In genomic region chr6:109224994-109225393, GRCh38 we compare ENCODE assay signal across 1 cellular context.
TF ChIP-seq lines count a peak whose summit lies in the region.

No MANE protein-coding gene starts in this region.

TF ChIP-seq in HepG2, 621 proteins besides CTCF, POLR2A, EP300 and RAD21 (continued from another document):
- TF ChIP-seq KIAA2018 (CRISPR knock-in tag; IDR thresholded peaks at IDR 0.05; ENCODE audit: borderline replicate concordance) = no peak
- TF ChIP-seq E2F2 (CRISPR knock-in tag; IDR thresholded peaks at IDR 0.05; ENCODE audit: borderline replicate concordance) = no peak
- no peak for TF ChIP-seq AGO2 (optimal IDR thresholded peaks at IDR 0.05; ENCODE audit: low read depth, low read length)
